31 cellular contexts compared by ENCODE assay signal in the genomic region with DNA sequence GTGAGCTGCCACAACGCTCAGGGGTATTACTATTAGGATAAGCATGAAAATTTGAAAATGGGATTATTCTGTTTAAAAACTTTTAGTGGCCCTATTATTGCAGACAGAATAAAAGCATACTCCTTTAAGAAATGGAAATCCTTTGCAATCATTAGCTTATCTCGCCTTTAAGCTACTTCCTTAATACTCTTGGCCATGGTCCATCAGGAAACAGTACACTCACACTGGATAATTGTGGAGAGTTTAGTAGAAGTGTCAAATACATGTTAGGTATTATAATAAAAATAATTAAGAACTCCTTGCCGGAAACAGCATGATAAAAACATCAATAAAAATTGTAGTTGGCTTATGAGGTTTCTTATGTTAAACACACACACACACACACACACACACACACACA.
DNase-seq lines count a peak whose midpoint lies in the region; ATAC-seq and TF ChIP-seq lines count a peak whose summit lies in the region.
"Had no signal": no experiment of that assay in that cellular context is flagged by ENCODE, and none has a peak within 500 bp of the region (broad histone marks: within the 10 kb centered on the region; RNA-seq: fewer than 3 reads in every experiment).

No MANE protein-coding gene starts in this region.

- peaks cover 0 to 1% (median 0%) of the 10 kb centered on the region in 7 donors for H3K9me3 Mint-ChIP-seq in CD14-positive monocyte
- H3K9me3 Mint-ChIP-seq: activated CD4-positive, alpha-beta memory T cell treated with anti-CD3 and anti-CD28 coated beads for 36 hours; activated T-helper 2 cell treated with anti-CD3 and anti-CD28 coated beads, Interferon-gamma antibody, Interleukin-2, Interleukin-4, amounts not matched to agents 10 μg/mL and 5 μg/mL and 100 μg/mL, durations not matched to agents 14 hours and 24 hours and 36 hours had no signal

- intact Hi-C loops in A673 (cut with micrococcal nuclease; ENCODE audit: unreplicated experiment), result no loop called here
- intact Hi-C loops in left colon (cut with DNase I, micrococcal nuclease), result no loop called here
- intact Hi-C loops in CD14-positive monocyte (cut with micrococcal nuclease), result no loop called here
- intact Hi-C loops in cardiac septum (cut with DNase I), result no loop called here

- H3K4me1 Mint-ChIP-seq in CD14-positive monocyte, result no peaks in the 10 kb centered on the region

- H3K27ac Mint-ChIP-seq in CD14-positive monocyte, result no peak overlapping the region
- H3K27ac Mint-ChIP-seq: activated CD4-positive, alpha-beta memory T cell treated with anti-CD3 and anti-CD28 coated beads for 36 hours; activated naive CD8-positive, alpha-beta T cell; activated T-helper 2 cell treated with anti-CD3 and anti-CD28 coated beads, Interferon-gamma antibody, Interleukin-2, Interleukin-4, amounts not matched to agents 10 μg/mL and 5 μg/mL and 100 μg/mL, durations not matched to agents 14 hours and 24 hours and 36 hours; CD4-positive, alpha-beta memory T cell; naive thymus-derived CD4-positive, alpha-beta T cell had no signal

- no peaks in the 10 kb centered on the region for H3K9me3 ChIP-seq in A673 (ENCODE audit: low read depth, low read length, poor library complexity, severe bottlenecking)
- H3K9me3 ChIP-seq: esophagus muscularis mucosa had no signal

- DNase-seq in A673 (ENCODE audit: low spot score), result peak; percentile 94
- peak; percentile 54 for DNase-seq in LNCaP clone FGC (ENCODE audit: low read depth)
- DNase-seq in astrocyte of the hippocampus (ENCODE audit: low read depth, low spot score), result peak; percentile 17
- no peak for DNase-seq in left colon
- no peak for DNase-seq in CD14-positive monocyte (ENCODE audit: low spot score)
- no peak for DNase-seq in cardiac septum (ENCODE audit: low spot score)
- DNase-seq in medulla oblongata (ENCODE audit: extremely low spot score), result no peak
- DNase-seq: activated CD4-positive, alpha-beta memory T cell treated with anti-CD3 and anti-CD28 coated beads for 36 hours; activated CD8-positive, alpha-beta memory T cell treated with anti-CD3 and anti-CD28 coated beads, Interleukin-2, amount 50 U/mL, for 48 hours; AML-193; anterior cingulate cortex; caudate nucleus; CD4-positive, alpha-beta memory T cell; DND-41; foreskin keratinocyte; Karpas-422; left ventricle myocardium superior; MV-4-11; naive thymus-derived CD4-positive, alpha-beta T cell; NCI-H146; NCI-H510A; SHP77; stimulated activated CD4-positive, alpha-beta T cell treated with anti-CD3 and anti-CD28 coated beads, Interleukin-2, amount 100 ng/mL, for 24 hours; trophoblast cell had no signal

- H3K36me3 Mint-ChIP-seq in CD14-positive monocyte, result no peaks in the 10 kb centered on the region
- H3K36me3 Mint-ChIP-seq: activated CD4-positive, alpha-beta memory T cell treated with anti-CD3 and anti-CD28 coated beads for 36 hours; activated naive CD8-positive, alpha-beta T cell; CD4-positive, alpha-beta memory T cell; naive thymus-derived CD4-positive, alpha-beta T cell had no signal

- no peaks in the 10 kb centered on the region for H3K36me3 ChIP-seq in A673 (ENCODE audit: insufficient read depth, low read length, poor library complexity, severe bottlenecking)
- H3K36me3 ChIP-seq: esophagus muscularis mucosa had no signal

- CTCF ChIA-PET in A673 (lab: Charles Lee), result no interaction called here

- H3K27me3 ChIP-seq in A673 (replicated peaks; ENCODE audit: insufficient read depth, low read depth, low read length, poor library complexity), result peaks cover 82% of the 10 kb centered on the region
- H3K27me3 ChIP-seq: esophagus muscularis mucosa, foreskin keratinocyte, hepatocyte had no signal

- ATAC-seq in left colon (peak; percentile 100), HG03378 (IDR thresholded peaks at IDR 0.05; ENCODE audit: unreplicated experiment) (no peak)
- ATAC-seq: foreskin keratinocyte; left ventricle myocardium superior; naive thymus-derived CD4-positive, alpha-beta T cell; Panc1 had no signal

- no peak for TF ChIP-seq CTCF in A673 (conservative IDR thresholded peaks at IDR 0.05; ENCODE audit: low read depth, low read length)
- TF ChIP-seq CTCF in LNCaP clone FGC (IDR thresholded peaks at IDR 0.05; ENCODE audit: control insufficient read depth, extremely low read depth, insufficient read depth), result no peak
- TF ChIP-seq CTCF in CD14-positive monocyte (IDR thresholded peaks at IDR 0.05), result no peak

- POLR2A ChIA-PET in A673 (lab: Charles Lee; ENCODE audit: low non-redundant PET), result interaction anchor here (0.7 kb wide), 2 partner anchors 49 to 101 kb away, joined by 4 to 6 read pairs; no protein-coding TSS in a partner anchor

- H3K27me3 Mint-ChIP-seq in CD14-positive monocyte (ENCODE audit: low read depth in 3 of 3), result peaks cover 4% of the 10 kb centered on the region in 3 donors
- H3K27me3 Mint-ChIP-seq: activated CD4-positive, alpha-beta memory T cell treated with anti-CD3 and anti-CD28 coated beads for 36 hours; CD4-positive, alpha-beta memory T cell; naive thymus-derived CD4-positive, alpha-beta T cell had no signal

- no TSS peak for BruUV-seq in A673 (replicated peaks; lab: Mats Ljungman, UMichigan)

- H3K4me3 ChIP-seq in A673 (ENCODE audit: low read depth, low read length, poor library complexity, severe bottlenecking) (no peak overlapping the region), LNCaP clone FGC (ENCODE audit: low read depth, low read length) (no peak overlapping the region)
- H3K4me3 ChIP-seq: esophagus muscularis mucosa, hepatocyte, smooth muscle cell had no signal

- H3K4me1 ChIP-seq in A673 (ENCODE audit: insufficient read depth, low read length, poor library complexity, severe bottlenecking), result peaks cover 14% of the 10 kb centered on the region
- H3K4me1 ChIP-seq: esophagus muscularis mucosa, foreskin keratinocyte had no signal

- no peak overlapping the region for H3K27ac ChIP-seq in A673 (ENCODE audit: low read depth, low read length, poor library complexity, severe bottlenecking)
- H3K27ac ChIP-seq: esophagus muscularis mucosa, foreskin keratinocyte, hepatocyte had no signal

- H3K4me3 Mint-ChIP-seq in CD14-positive monocyte, result no peak overlapping the region
- H3K4me3 Mint-ChIP-seq: activated CD4-positive, alpha-beta memory T cell treated with anti-CD3 and anti-CD28 coated beads for 36 hours; activated naive CD8-positive, alpha-beta T cell; CD4-positive, alpha-beta memory T cell; naive thymus-derived CD4-positive, alpha-beta T cell had no signal

Comparison
In these comparisons a context has a peak if more than half of its experiments do, and no peak if none do; other contexts are left out.
1. DNase-seq: peak in A673 (single experiment), LNCaP clone FGC (single experiment) and astrocyte of the hippocampus (single experiment); none in left colon (0 of 2), CD14-positive monocyte (single experiment), cardiac septum (single experiment) and medulla oblongata (single experiment).